ENCODE assay signal across 17 cellular contexts in genomic region chr6:53603381-53604121, GRCh38. TPM values are rescaled to one million over a fixed set of nuclear protein-coding genes. Genes with fewer than 3 reads are reported as not detected.
DNase-seq lines count a peak whose midpoint lies in the region; ATAC-seq and TF ChIP-seq lines count a peak whose summit lies in the region.
"Had no signal": no experiment of that assay in that cellular context is flagged by ENCODE, and none has a peak within 500 bp of the region (broad histone marks: within the 10 kb centered on the region; RNA-seq: fewer than 3 reads in every experiment).

No MANE protein-coding gene starts in this region.

- H3K36me3 ChIP-seq in esophagus muscularis mucosa (no peaks in the 10 kb centered on the region), osteoblast (ENCODE audit: insufficient read depth, low read length) (no peaks in the 10 kb centered on the region), stomach (no peaks in the 10 kb centered on the region)
- H3K36me3 ChIP-seq: BLaER1 treated with 17β-estradiol and CSF1 and Interleukin-3, amounts not matched to agents 10 nM and 100 nM; esophagus squamous epithelium; ovary; upper lobe of right lung had no signal

- ATAC-seq in naive thymus-derived CD8-positive, alpha-beta T cell, result no peak
- ATAC-seq: activated CD4-positive, CD25-positive, alpha-beta regulatory T cell treated with anti-CD3 and anti-CD28 coated beads, Interleukin-2, amount 50 U/mL, for 24 hours; activated T-cell treated with anti-CD3 and anti-CD28 coated beads, Interleukin-2, amount 50 U/mL, for 4 hours; upper lobe of right lung had no signal

- DNase-seq in AG10803 (ENCODE audit: low read depth) (peak; percentile 21), NCI-H345 (lab: John Stamatoyannopoulos, UW) (peak; percentile 81), esophagus muscularis mucosa (ENCODE audit: extremely low spot score) (no peak), osteoblast (ENCODE audit: insufficient read length, low spot score, missing footprints) (no peak), NCI-H1092 (lab: John Stamatoyannopoulos, UW) (no peak), stomach (no peak), iPS-NIHi11 (ENCODE audit: low spot score) (no peak)
- DNase-seq in naive thymus-derived CD8-positive, alpha-beta T cell, result no peak
- DNase-seq: activated T-cell treated with anti-CD3 and anti-CD28 coated beads, Interleukin-2, amount 50 U/mL, for 4 hours; central memory CD4-positive, alpha-beta T cell; esophagus squamous epithelium; Kasumi-1; NCI-H510A; ovary; upper lobe of right lung had no signal

- H3K79me2 ChIP-seq in osteoblast (ENCODE audit: insufficient read depth, low read length), result no peaks in the 10 kb centered on the region

- no peaks in the 10 kb centered on the region for H3K4me1 Mint-ChIP-seq in naive thymus-derived CD8-positive, alpha-beta T cell

- H4K20me1 ChIP-seq in osteoblast (ENCODE audit: insufficient read depth, low read length), result no peaks in the 10 kb centered on the region
- H4K20me1 ChIP-seq: BLaER1 treated with 17β-estradiol and CSF1 and Interleukin-3, amounts not matched to agents 10 nM and 100 nM had no signal

- H3K4me3 Mint-ChIP-seq in naive thymus-derived CD8-positive, alpha-beta T cell, result no peak overlapping the region
- H3K4me3 Mint-ChIP-seq: activated T-cell treated with anti-CD3 and anti-CD28 coated beads, Interleukin-2, amount 50 U/mL, for 4 hours had no signal

- peaks cover 0 to 2% (median 0%) of the 10 kb centered on the region in 9 donors for H3K9me3 Mint-ChIP-seq in naive thymus-derived CD8-positive, alpha-beta T cell
- H3K9me3 Mint-ChIP-seq: activated T-cell treated with anti-CD3 and anti-CD28 coated beads, Interleukin-2, amount 50 U/mL, for 4 hours had no signal

- TF ChIP-seq POLR2A in esophagus muscularis mucosa (IDR thresholded peaks at IDR 0.05; ENCODE audit: low read depth) (no peak), stomach (IDR thresholded peaks at IDR 0.05) (no peak)

- TF ChIP-seq EP300 in esophagus muscularis mucosa (IDR thresholded peaks at IDR 0.05), result no peak
- TF ChIP-seq EP300 in stomach (IDR thresholded peaks at IDR 0.05), result no peak

- TF ChIP-seq CTCF in AG10803 (conservative IDR thresholded peaks at IDR 0.05; ENCODE audit: low read length) (no peak), esophagus muscularis mucosa (IDR thresholded peaks at IDR 0.05) (no peak), osteoblast (IDR thresholded peaks at IDR 0.05; ENCODE audit: extremely low read depth, low read depth, low read length) (no peak), stomach (IDR thresholded peaks at IDR 0.05) (no peak)

- no peaks in the 10 kb centered on the region for H3K9me3 ChIP-seq in esophagus muscularis mucosa
- no peaks in the 10 kb centered on the region for H3K9me3 ChIP-seq in osteoblast (ENCODE audit: low read depth, low read length)
- no peaks in the 10 kb centered on the region for H3K9me3 ChIP-seq in stomach
- H3K9me3 ChIP-seq: BLaER1 treated with 17β-estradiol and CSF1 and Interleukin-3, amounts not matched to agents 10 nM and 100 nM; esophagus squamous epithelium; ovary; upper lobe of right lung had no signal

- 34% methylated on average over 4 of the region's 4 CpGs for WGBS in esophagus muscularis mucosa
- 36 to 47% (median 42%) methylated on average over 4 of the region's 4 CpGs for WGBS in stomach, 5 donors

- peak overlapping the region; percentile 46 for H3K4me2 ChIP-seq in osteoblast (ENCODE audit: insufficient read depth, low read length)
- H3K4me2 ChIP-seq: BLaER1 treated with 17β-estradiol and CSF1 and Interleukin-3, amounts not matched to agents 10 nM and 100 nM had no signal

- no peak overlapping the region for H3K27ac Mint-ChIP-seq in naive thymus-derived CD8-positive, alpha-beta T cell

- H3K27ac ChIP-seq in esophagus muscularis mucosa (replicated peaks in 1 of 4) (peak overlapping the region; percentile 17 to 47 (median 38)), osteoblast (ENCODE audit: low read depth, low read length) (peak overlapping the region; percentile 23), stomach (peak overlapping the region in 1 of 5 donors; percentile 30)
- H3K27ac ChIP-seq: BLaER1 treated with 17β-estradiol and CSF1 and Interleukin-3, amounts not matched to agents 10 nM and 100 nM; ovary; upper lobe of right lung had no signal

- peak overlapping the region; percentile 53 for H2AFZ ChIP-seq in osteoblast (ENCODE audit: low read length)

- H3K27me3 ChIP-seq in esophagus muscularis mucosa (no peaks in the 10 kb centered on the region), osteoblast (ENCODE audit: insufficient read depth, low read length) (no peaks in the 10 kb centered on the region), stomach (no peaks in the 10 kb centered on the region)
- H3K27me3 ChIP-seq: BLaER1 treated with 17β-estradiol and CSF1 and Interleukin-3, amounts not matched to agents 10 nM and 100 nM; ovary; upper lobe of right lung had no signal

- intact Hi-C loops in esophagus muscularis mucosa (cut with DNase I) (no loop called here), stomach (cut with DNase I; ENCODE audit: low total_unique reads) (no loop called here)

- H3K27me3 Mint-ChIP-seq in naive thymus-derived CD8-positive, alpha-beta T cell, result peaks cover 0 to 8% (median 2%) of the 10 kb centered on the region in 5 donors

- no peaks in the 10 kb centered on the region for H3K36me3 Mint-ChIP-seq in naive thymus-derived CD8-positive, alpha-beta T cell

- POLR2A ChIA-PET in naive thymus-derived CD8-positive, alpha-beta T cell (lab: Charles Lee), result interaction anchor here (0.5 to 0.7 kb wide), 2 partner anchors 36 to 81 kb away, joined by 3 to 5 read pairs; no protein-coding TSS in a partner anchor

- no peak overlapping the region for H3K4me3 ChIP-seq in AG10803 (ENCODE audit: low read length)
- no peak overlapping the region for H3K4me3 ChIP-seq in esophagus muscularis mucosa
- H3K4me3 ChIP-seq in osteoblast (ENCODE audit: insufficient read depth, low read length), result no peak overlapping the region
- no peak overlapping the region for H3K4me3 ChIP-seq in stomach
- H3K4me3 ChIP-seq: BLaER1 treated with 17β-estradiol and CSF1 and Interleukin-3, amounts not matched to agents 10 nM and 100 nM; esophagus squamous epithelium; ovary; upper lobe of right lung had no signal

- H3K4me1 ChIP-seq in esophagus muscularis mucosa (peaks cover 0 to 13% (median 11%) of the 10 kb centered on the region in 4 donors), osteoblast (ENCODE audit: insufficient read depth, low read length) (peaks cover 4% of the 10 kb centered on the region), stomach (peaks cover 0 to 5% (median 0%) of the 10 kb centered on the region in 4 donors)
- H3K4me1 ChIP-seq: BLaER1 treated with 17β-estradiol and CSF1 and Interleukin-3, amounts not matched to agents 10 nM and 100 nM; upper lobe of right lung had no signal

RNA-seq across cellular contexts. Expression of gene GCLC, which starts 58.6 kb away (rescaled TPM):
- total RNA-seq in esophagus muscularis mucosa (10 to 100 TPM; 57.7 to 70.8 (median 64.6) TPM), osteoblast (26.8 and 38.6 TPM in 2 replicates), stomach (100 to 1,000 TPM in 2 of 5 donors, 10 to 100 TPM in 2, 1 to 10 TPM in 1; 9.3 to 176 (median 99.1) TPM)
- polyA plus RNA-seq in stomach, result 10 to 100 TPM; 17.7 to 33.0 (median 19.5) TPM
- 10 to 100 TPM; 53.8 to 54.3 TPM for total RNA-seq in naive thymus-derived CD8-positive, alpha-beta T cell
- polyA plus RNA-seq in naive thymus-derived CD8-positive, alpha-beta T cell, result 10 to 100 TPM in 2 of 3 donors, 1 to 10 TPM in 1; 9.2 to 13.5 (median 10.1) TPM

Comparison
In these comparisons a context has a peak if more than half of its experiments do, and no peak if none do; other contexts are left out.
1. DNase-seq: peak in AG10803 (single experiment) and NCI-H345 (single experiment); none in esophagus muscularis mucosa (single experiment), osteoblast (single experiment), NCI-H1092 (single experiment), stomach (single experiment), naive thymus-derived CD8-positive, alpha-beta T cell (0 of 10) and iPS-NIHi11 (single experiment).